1 cellular context compared by ENCODE assay signal in genomic region chr16:30394603-30395154, GRCh38.
A peak's percentile ranks its signal among the peaks of the same experiment; 100 is the strongest.
TF ChIP-seq lines count a peak whose summit lies in the region.

No MANE protein-coding gene starts in this region.

TF ChIP-seq in K562, 482 proteins besides CTCF, POLR2A, EP300 and RAD21 (continued from another document):
- TF ChIP-seq HMBOX1 (IDR thresholded peaks at IDR 0.05) (no peak), NR4A1 (CRISPR knock-in tag; IDR thresholded peaks at IDR 0.05) (no peak), NR4A1 (tag; IDR thresholded peaks at IDR 0.05) (no peak), TCFL5 (CRISPR knock-in tag; conservative IDR thresholded peaks at IDR 0.05) (no peak), HDAC1 (IDR thresholded peaks at IDR 0.05) (no peak), RBM39 (optimal IDR thresholded peaks at IDR 0.05; ENCODE audit: low read depth, low read length) (no peak), CEBPG (CRISPR knock-in tag; IDR thresholded peaks at IDR 0.05) (no peak), CEBPG (tag; conservative IDR thresholded peaks at IDR 0.05 in 1 of 2, IDR thresholded peaks at IDR 0.05 in 1 of 2) (no peak), ZSCAN32 (CRISPR knock-in tag; IDR thresholded peaks at IDR 0.05) (no peak), CREM (IDR thresholded peaks at IDR 0.05; ENCODE audit: low read depth) (peak; percentile 66), UBTF (IDR thresholded peaks at IDR 0.05; ENCODE audit: borderline replicate concordance in 1 of 2, low read depth in 2 of 2, low read length in 2 of 2) (peak in 1 of 2 experiments; percentile 73; a peak in 1 of 4 replicates), CBX5 (IDR thresholded peaks at IDR 0.05; ENCODE audit: borderline replicate concordance, low read depth) (no peak), BRCA1 (IDR thresholded peaks at IDR 0.05) (no peak), BRCA1 (CRISPR knock-in tag; IDR thresholded peaks at IDR 0.05) (no peak), MAZ (CRISPR knock-in tag; conservative IDR thresholded peaks at IDR 0.05 in 1 of 2, IDR thresholded peaks at IDR 0.05 in 1 of 2) (no peak), SMARCB1 (IDR thresholded peaks at IDR 0.05; ENCODE audit: insufficient read length, low read depth) (no peak), JUNB (CRISPR knock-in tag; conservative IDR thresholded peaks at IDR 0.05) (no peak), FUS (optimal IDR thresholded peaks at IDR 0.05; ENCODE audit: low read depth, low read length) (no peak), BCOR (IDR thresholded peaks at IDR 0.05) (peak; percentile 32; the same call in 1 of the 2 replicates), ILK (tag; IDR thresholded peaks at IDR 0.05; ENCODE audit: borderline replicate concordance, low read depth) (no peak), POLR2B (IDR thresholded peaks at IDR 0.05; ENCODE audit: low read depth, partially characterized antibody) (peak; percentile 17), ZNF277 (CRISPR knock-in tag; IDR thresholded peaks at IDR 0.05; ENCODE audit: borderline replicate concordance) (no peak), MYNN (IDR thresholded peaks at IDR 0.05) (no peak), MYNN (CRISPR knock-in tag; IDR thresholded peaks at IDR 0.05) (no peak), MXI1 (IDR thresholded peaks at IDR 0.05; ENCODE audit: low read depth, low read length) (no peak), TAF7 (tag; IDR thresholded peaks at IDR 0.05) (no peak; the same call in 1 of the 2 replicates), HEY1 (CRISPR knock-in tag; IDR thresholded peaks at IDR 0.05; ENCODE audit: borderline replicate concordance) (no peak), RBM22 (IDR thresholded peaks at IDR 0.05; ENCODE audit: low read depth, low read length, poor library complexity, severe bottlenecking) (no peak), SMARCA5 (IDR thresholded peaks at IDR 0.05) (no peak), STAT5B (CRISPR knock-in tag; IDR thresholded peaks at IDR 0.05) (no peak), MTA3 (IDR thresholded peaks at IDR 0.05; ENCODE audit: borderline replicate concordance) (no peak), ZNF384 (IDR thresholded peaks at IDR 0.05; ENCODE audit: low read depth, low read length) (no peak), FOXA1 (IDR thresholded peaks at IDR 0.05; ENCODE audit: borderline replicate concordance) (no peak), HNRNPUL1 (IDR thresholded peaks at IDR 0.05; ENCODE audit: low read length) (no peak), ZKSCAN8 (CRISPR knock-in tag; IDR thresholded peaks at IDR 0.05) (no peak), POLR2H (tag; IDR thresholded peaks at IDR 0.05; ENCODE audit: low read depth) (no peak), SIN3B (IDR thresholded peaks at IDR 0.05; ENCODE audit: low read depth) (no peak), YBX1 (IDR thresholded peaks at IDR 0.05) (no peak), MCM5 (IDR thresholded peaks at IDR 0.05; ENCODE audit: low read depth) (no peak)
- TF ChIP-seq, protein P1, sequence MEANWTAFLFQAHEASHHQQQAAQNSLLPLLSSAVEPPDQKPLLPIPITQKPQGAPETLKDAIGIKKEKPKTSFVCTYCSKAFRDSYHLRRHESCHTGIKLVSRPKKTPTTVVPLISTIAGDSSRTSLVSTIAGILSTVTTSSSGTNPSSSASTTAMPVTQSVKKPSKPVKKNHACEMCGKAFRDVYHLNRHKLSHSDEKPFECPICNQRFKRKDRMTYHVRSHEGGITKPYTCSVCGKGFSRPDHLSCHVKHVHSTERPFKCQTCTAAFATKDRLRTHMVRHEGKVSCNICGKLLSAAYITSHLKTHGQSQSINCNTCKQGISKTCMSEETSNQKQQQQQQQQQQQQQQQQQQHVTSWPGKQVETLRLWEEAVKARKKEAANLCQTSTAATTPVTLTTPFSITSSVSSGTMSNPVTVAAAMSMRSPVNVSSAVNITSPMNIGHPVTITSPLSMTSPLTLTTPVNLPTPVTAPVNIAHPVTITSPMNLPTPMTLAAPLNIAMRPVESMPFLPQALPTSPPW (CRISPR knock-in tag; IDR thresholded peaks at IDR 0.05): no peak
- TF ChIP-seq, protein P2, sequence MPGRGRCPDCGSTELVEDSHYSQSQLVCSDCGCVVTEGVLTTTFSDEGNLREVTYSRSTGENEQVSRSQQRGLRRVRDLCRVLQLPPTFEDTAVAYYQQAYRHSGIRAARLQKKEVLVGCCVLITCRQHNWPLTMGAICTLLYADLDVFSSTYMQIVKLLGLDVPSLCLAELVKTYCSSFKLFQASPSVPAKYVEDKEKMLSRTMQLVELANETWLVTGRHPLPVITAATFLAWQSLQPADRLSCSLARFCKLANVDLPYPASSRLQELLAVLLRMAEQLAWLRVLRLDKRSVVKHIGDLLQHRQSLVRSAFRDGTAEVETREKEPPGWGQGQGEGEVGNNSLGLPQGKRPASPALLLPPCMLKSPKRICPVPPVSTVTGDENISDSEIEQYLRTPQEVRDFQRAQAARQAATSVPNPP (IDR thresholded peaks at IDR 0.05; ENCODE audit: borderline replicate concordance, insufficient read depth, insufficient read length): no peak
- TF ChIP-seq, protein P3, sequence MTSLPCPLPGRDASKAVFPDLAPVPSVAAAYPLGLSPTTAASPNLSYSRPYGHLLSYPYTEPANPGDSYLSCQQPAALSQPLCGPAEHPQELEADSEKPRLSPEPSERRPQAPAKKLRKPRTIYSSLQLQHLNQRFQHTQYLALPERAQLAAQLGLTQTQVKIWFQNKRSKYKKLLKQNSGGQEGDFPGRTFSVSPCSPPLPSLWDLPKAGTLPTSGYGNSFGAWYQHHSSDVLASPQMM (CRISPR knock-in tag; IDR thresholded peaks at IDR 0.05): no peak
- TF ChIP-seq, protein P4, sequence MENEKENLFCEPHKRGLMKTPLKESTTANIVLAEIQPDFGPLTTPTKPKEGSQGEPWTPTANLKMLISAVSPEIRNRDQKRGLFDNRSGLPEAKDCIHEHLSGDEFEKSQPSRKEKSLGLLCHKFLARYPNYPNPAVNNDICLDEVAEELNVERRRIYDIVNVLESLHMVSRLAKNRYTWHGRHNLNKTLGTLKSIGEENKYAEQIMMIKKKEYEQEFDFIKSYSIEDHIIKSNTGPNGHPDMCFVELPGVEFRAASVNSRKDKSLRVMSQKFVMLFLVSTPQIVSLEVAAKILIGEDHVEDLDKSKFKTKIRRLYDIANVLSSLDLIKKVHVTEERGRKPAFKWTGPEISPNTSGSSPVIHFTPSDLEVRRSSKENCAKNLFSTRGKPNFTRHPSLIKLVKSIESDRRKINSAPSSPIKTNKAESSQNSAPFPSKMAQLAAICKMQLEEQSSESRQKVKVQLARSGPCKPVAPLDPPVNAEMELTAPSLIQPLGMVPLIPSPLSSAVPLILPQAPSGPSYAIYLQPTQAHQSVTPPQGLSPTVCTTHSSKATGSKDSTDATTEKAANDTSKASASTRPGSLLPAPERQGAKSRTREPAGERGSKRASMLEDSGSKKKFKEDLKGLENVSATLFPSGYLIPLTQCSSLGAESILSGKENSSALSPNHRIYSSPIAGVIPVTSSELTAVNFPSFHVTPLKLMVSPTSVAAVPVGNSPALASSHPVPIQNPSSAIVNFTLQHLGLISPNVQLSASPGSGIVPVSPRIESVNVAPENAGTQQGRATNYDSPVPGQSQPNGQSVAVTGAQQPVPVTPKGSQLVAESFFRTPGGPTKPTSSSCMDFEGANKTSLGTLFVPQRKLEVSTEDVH (IDR thresholded peaks at IDR 0.05; ENCODE audit: low read depth, partially characterized antibody): no peak
- TF ChIP-seq, protein P5, sequence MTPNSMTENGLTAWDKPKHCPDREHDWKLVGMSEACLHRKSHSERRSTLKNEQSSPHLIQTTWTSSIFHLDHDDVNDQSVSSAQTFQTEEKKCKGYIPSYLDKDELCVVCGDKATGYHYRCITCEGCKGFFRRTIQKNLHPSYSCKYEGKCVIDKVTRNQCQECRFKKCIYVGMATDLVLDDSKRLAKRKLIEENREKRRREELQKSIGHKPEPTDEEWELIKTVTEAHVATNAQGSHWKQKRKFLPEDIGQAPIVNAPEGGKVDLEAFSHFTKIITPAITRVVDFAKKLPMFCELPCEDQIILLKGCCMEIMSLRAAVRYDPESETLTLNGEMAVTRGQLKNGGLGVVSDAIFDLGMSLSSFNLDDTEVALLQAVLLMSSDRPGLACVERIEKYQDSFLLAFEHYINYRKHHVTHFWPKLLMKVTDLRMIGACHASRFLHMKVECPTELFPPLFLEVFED (CRISPR knock-in tag; conservative IDR thresholded peaks at IDR 0.05): 0 out of 2 replicates have a peak, but pooled peaks have one; percentile 17
- TF ChIP-seq, protein P6, sequence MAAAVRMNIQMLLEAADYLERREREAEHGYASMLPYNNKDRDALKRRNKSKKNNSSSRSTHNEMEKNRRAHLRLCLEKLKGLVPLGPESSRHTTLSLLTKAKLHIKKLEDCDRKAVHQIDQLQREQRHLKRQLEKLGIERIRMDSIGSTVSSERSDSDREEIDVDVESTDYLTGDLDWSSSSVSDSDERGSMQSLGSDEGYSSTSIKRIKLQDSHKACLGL (CRISPR knock-in tag; IDR thresholded peaks at IDR 0.05; ENCODE audit: borderline replicate concordance, poor library complexity, severe bottlenecking): no peak
